ENCODE assay signal across 9 cellular contexts in the genomic region with DNA sequence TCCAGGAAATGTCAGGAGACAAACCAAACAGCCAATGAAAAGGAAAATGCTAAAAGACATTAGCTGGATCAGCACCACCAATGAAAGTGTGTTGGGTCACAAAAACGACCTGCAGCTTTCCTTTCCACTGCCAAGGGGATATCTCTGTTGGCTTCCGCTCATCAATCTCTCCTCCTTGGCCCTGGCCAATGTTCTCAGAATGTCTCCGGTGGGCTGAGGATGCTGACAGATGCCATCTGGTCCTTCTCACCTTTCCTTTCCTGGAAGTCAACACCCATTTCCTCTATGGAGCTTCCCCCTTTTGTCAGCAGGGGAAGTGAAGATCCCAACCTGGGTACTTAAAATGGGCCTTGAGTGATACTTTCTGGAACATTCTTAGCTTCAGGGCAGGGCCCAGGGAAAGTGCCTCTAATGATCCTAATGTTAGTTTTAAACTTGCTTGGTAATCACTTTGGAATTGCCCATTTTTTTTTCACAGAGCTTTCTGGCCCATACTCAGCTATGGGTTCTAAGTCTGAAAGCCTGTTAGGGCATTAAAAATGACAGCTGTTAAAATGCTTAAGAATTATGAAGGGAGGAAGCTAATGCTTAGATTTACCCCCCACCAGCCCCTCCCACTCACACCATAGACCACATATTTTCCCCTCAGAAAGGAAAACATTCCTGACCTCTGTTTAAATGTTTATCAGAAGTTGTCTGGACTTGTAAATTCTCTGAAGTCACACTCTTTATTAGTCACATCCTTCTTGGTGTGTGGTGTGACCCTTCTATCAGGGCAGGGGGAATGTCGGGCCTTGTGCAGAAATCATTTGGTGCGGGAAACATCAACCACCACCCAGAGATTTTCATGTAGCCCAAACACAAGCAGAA. TPM values are rescaled to one million over a fixed set of nuclear protein-coding genes. Genes with fewer than 3 reads are reported as not detected.
A peak's percentile ranks its signal among the peaks of the same experiment; 100 is the strongest.
DNase-seq lines count a peak whose midpoint lies in the region; ATAC-seq and TF ChIP-seq lines count a peak whose summit lies in the region.
"Had no signal": no experiment of that assay in that cellular context is flagged by ENCODE, and none has a peak within 500 bp of the region (broad histone marks: within the 10 kb centered on the region; RNA-seq: fewer than 3 reads in every experiment).

No MANE protein-coding gene starts in this region.

- no peaks in the 10 kb centered on the region for H3K9me3 ChIP-seq in MG63
- peaks cover 3% of the 10 kb centered on the region for H3K9me3 ChIP-seq in mesenchymal stem cell (ENCODE audit: control insufficient read depth, low read length)
- no peaks in the 10 kb centered on the region for H3K9me3 ChIP-seq in upper lobe of left lung

- H3K18ac ChIP-seq in mesenchymal stem cell (ENCODE audit: low read depth in 1 of 2, low read length in 2 of 2) = peak overlapping the region; percentile 74 to 92

- no peak overlapping the region for H3K4me2 ChIP-seq in mesenchymal stem cell (ENCODE audit: low read length, poor library complexity, severe bottlenecking)

- peak overlapping the region; percentile 7 to 66 for H2BK12ac ChIP-seq in mesenchymal stem cell (ENCODE audit: low read length in 2 of 2)

- H2AK5ac ChIP-seq in mesenchymal stem cell (ENCODE audit: low read length, severe bottlenecking) = peak overlapping the region; percentile 99

- peak overlapping the region; percentile 63 for H2BK5ac ChIP-seq in mesenchymal stem cell (ENCODE audit: low read depth, low read length, poor library complexity, severe bottlenecking)

- H3K4me1 ChIP-seq in mesenchymal stem cell (ENCODE audit: control insufficient read depth, insufficient read depth, low read depth, low read length) = peaks cover 16% of the 10 kb centered on the region
- H3K4me1 ChIP-seq in upper lobe of left lung = peaks cover 11 to 25% (median 20%) of the 10 kb centered on the region in 4 donors

- H2BK15ac ChIP-seq in mesenchymal stem cell (ENCODE audit: low read depth, poor library complexity, severe bottlenecking) = no peak overlapping the region

- peak overlapping the region; percentile 20 for H4K91ac ChIP-seq in mesenchymal stem cell (ENCODE audit: low read length)

- H3K27me3 Mint-ChIP-seq in activated CD8-positive, alpha-beta memory T cell treated with anti-CD3 and anti-CD28 coated beads, Interleukin-2, amount 10 ng/mL, durations not matched to agents 7 days and 5 days = peaks cover 35% of the 10 kb centered on the region

- DNase-seq in MG63 (peak; percentile 70), dermis microvascular lymphatic vessel endothelial cell (ENCODE audit: low read depth in 2 of 2) (peak; percentile 51 to 97), mesenchymal stem cell (peak; percentile 98), upper lobe of left lung (no peak), RPMI8226 (no peak)
- no peak for DNase-seq in activated CD8-positive, alpha-beta memory T cell treated with anti-CD3 and anti-CD28 coated beads, Interleukin-2, amount 10 ng/mL, durations not matched to agents 7 days and 5 days
- DNase-seq in activated CD4-positive, alpha-beta T cell treated with anti-CD3 and anti-CD28 coated beads for 48 hours = no peak
- DNase-seq: NCI-H2171 had no signal

- H3K9ac ChIP-seq in mesenchymal stem cell (ENCODE audit: low read length) = peak overlapping the region; percentile 67

- ATAC-seq in upper lobe of left lung (ENCODE audit: low FRiP score in 2 of 2) = peak; percentile 62 to 68
- ATAC-seq in activated CD8-positive, alpha-beta memory T cell treated with anti-CD3 and anti-CD28 coated beads, Interleukin-2, amount 10 ng/mL, durations not matched to agents 7 days and 5 days = no peak
- no peak for ATAC-seq in GM21737 (IDR thresholded peaks at IDR 0.05; ENCODE audit: unreplicated experiment)

- TF ChIP-seq CTCF in upper lobe of left lung (IDR thresholded peaks at IDR 0.05) = no peak

- H3K36me3 ChIP-seq in MG63 (peaks cover 5% of the 10 kb centered on the region; the same call in 1 of the 2 replicates), mesenchymal stem cell (ENCODE audit: control insufficient read depth in 1 of 2, insufficient read depth in 2 of 2, low read depth in 1 of 2, low read length in 2 of 2) (peaks cover 0 to 12% of the 10 kb centered on the region in 2 experiments), upper lobe of left lung (no peaks in the 10 kb centered on the region)

- peak overlapping the region; percentile 10 to 94 for H3K4ac ChIP-seq in mesenchymal stem cell (ENCODE audit: low read depth in 1 of 2, low read length in 2 of 2)

- H3K27ac Mint-ChIP-seq in activated CD8-positive, alpha-beta memory T cell treated with anti-CD3 and anti-CD28 coated beads, Interleukin-2, amount 10 ng/mL, durations not matched to agents 7 days and 5 days = no peak overlapping the region

- H3K4me3 ChIP-seq in MG63 = no peak overlapping the region
- no peak overlapping the region for H3K4me3 ChIP-seq in mesenchymal stem cell (ENCODE audit: insufficient read depth in 1 of 2, low read depth in 1 of 2, low read length in 2 of 2)
- H3K4me3 ChIP-seq in upper lobe of left lung = no peak overlapping the region

- peak in 2 of 4 donors; percentile 15 to 57 for TF ChIP-seq EP300 in upper lobe of left lung (IDR thresholded peaks at IDR 0.05)

- H3K9me3 Mint-ChIP-seq in activated CD8-positive, alpha-beta memory T cell treated with anti-CD3 and anti-CD28 coated beads, Interleukin-2, amount 10 ng/mL, durations not matched to agents 7 days and 5 days (ENCODE audit: low read depth) = no peaks in the 10 kb centered on the region

- H3K4me1 Mint-ChIP-seq in activated CD8-positive, alpha-beta memory T cell treated with anti-CD3 and anti-CD28 coated beads, Interleukin-2, amount 10 ng/mL, durations not matched to agents 7 days and 5 days = no peaks in the 10 kb centered on the region

- no peak overlapping the region for H3K14ac ChIP-seq in mesenchymal stem cell (ENCODE audit: low read length in 2 of 2)

- no peak for TF ChIP-seq POLR2A in upper lobe of left lung (IDR thresholded peaks at IDR 0.05)

- no peak overlapping the region for H3K23ac ChIP-seq in mesenchymal stem cell (ENCODE audit: low read length in 2 of 2)

- H3K36me3 Mint-ChIP-seq in activated CD8-positive, alpha-beta memory T cell treated with anti-CD3 and anti-CD28 coated beads, Interleukin-2, amount 10 ng/mL, durations not matched to agents 7 days and 5 days = no peaks in the 10 kb centered on the region

- H3K79me1 ChIP-seq in mesenchymal stem cell (replicated peaks; ENCODE audit: low read length, poor library complexity, severe bottlenecking) = no peaks in the 10 kb centered on the region

- no peak overlapping the region for H3K4me3 Mint-ChIP-seq in activated CD8-positive, alpha-beta memory T cell treated with anti-CD3 and anti-CD28 coated beads, Interleukin-2, amount 10 ng/mL, durations not matched to agents 7 days and 5 days

- H2AFZ ChIP-seq in mesenchymal stem cell (ENCODE audit: low read depth, low read length) = no peak overlapping the region

- H3K27ac ChIP-seq in mesenchymal stem cell (ENCODE audit: low read length, poor library complexity, severe bottlenecking) (peak overlapping the region; percentile 97), upper lobe of left lung (peak overlapping the region; percentile 47 to 71 (median 62))

- H3K27me3 ChIP-seq in MG63 (no peaks in the 10 kb centered on the region), mesenchymal stem cell (ENCODE audit: control insufficient read depth in 1 of 2, insufficient read depth in 1 of 2, low read length in 2 of 2) (no peaks in the 10 kb centered on the region), upper lobe of left lung (no peaks in the 10 kb centered on the region)

- H4K8ac ChIP-seq in mesenchymal stem cell (ENCODE audit: low read length) = peak overlapping the region; percentile 20

- peak overlapping the region; percentile 81 for H2BK120ac ChIP-seq in mesenchymal stem cell (ENCODE audit: low read depth, low read length)

- CTCF ChIA-PET in activated CD8-positive, alpha-beta memory T cell treated with anti-CD3 and anti-CD28 coated beads, Interleukin-2, amount 10 ng/mL, durations not matched to agents 7 days and 5 days (lab: Charles Lee) = no interaction called here

- 17% methylated on average over 3 of the region's 5 CpGs for WGBS in mesenchymal stem cell
- 50 to 53% methylated on average over 5 of the region's 5 CpGs for WGBS in upper lobe of left lung, 2 donors

RNA-seq across cellular contexts. Expression of a gene that starts 29.2 kb away (rescaled TPM):
- total RNA-seq in MG63 (2014; rRNA removed; shearing (Covaris generic); ENCODE audit: low replicate concordance) = 332 and 410 TPM in 2 replicates
- 598 and 1,706 TPM in 2 replicates for total RNA-seq in dermis microvascular lymphatic vessel endothelial cell
- polyA plus RNA-seq in mesenchymal stem cell (2013, experiment 1 of 2) = 2,552 TPM
- polyA plus RNA-seq in mesenchymal stem cell (2013, experiment 2 of 2) = 3,066 TPM
- 100 to 1,000 TPM; 105 to 705 (median 359) TPM for total RNA-seq in upper lobe of left lung
- under 1 TPM in 1 of 2 experiments, not detected in 1; 0.35 TPM for total RNA-seq in activated CD8-positive, alpha-beta memory T cell treated with anti-CD3 and anti-CD28 coated beads, Interleukin-2, amount 10 ng/mL, durations not matched to agents 7 days and 5 days

Comparison
In these comparisons a context has a peak if more than half of its experiments do, and no peak if none do; other contexts are left out.
1. DNase-seq: peak in MG63 (single experiment), dermis microvascular lymphatic vessel endothelial cell (2 of 2) and mesenchymal stem cell (single experiment); none in upper lobe of left lung (0 of 2), RPMI8226 (single experiment), activated CD8-positive, alpha-beta memory T cell treated with anti-CD3 and anti-CD28 coated beads, Interleukin-2, amount 10 ng/mL, durations not matched to agents 7 days and 5 days (single experiment) and activated CD4-positive, alpha-beta T cell treated with anti-CD3 and anti-CD28 coated beads for 48 hours (single experiment).
2. ATAC-seq: peak in upper lobe of left lung (2 of 2); none in activated CD8-positive, alpha-beta memory T cell treated with anti-CD3 and anti-CD28 coated beads, Interleukin-2, amount 10 ng/mL, durations not matched to agents 7 days and 5 days (single experiment) and GM21737 (single experiment).
3. RNA of a gene that starts 29.2 kb away (total RNA-seq): 598 to 1,706 TPM in dermis microvascular lymphatic vessel endothelial cell, 105 to 705 TPM in upper lobe of left lung and 332 to 410 TPM in MG63; 0.35 TPM in activated CD8-positive, alpha-beta memory T cell treated with anti-CD3 and anti-CD28 coated beads, Interleukin-2, amount 10 ng/mL, durations not matched to agents 7 days and 5 days; every median in the first group is over 10 times any median in the second.